In the genomic region with DNA sequence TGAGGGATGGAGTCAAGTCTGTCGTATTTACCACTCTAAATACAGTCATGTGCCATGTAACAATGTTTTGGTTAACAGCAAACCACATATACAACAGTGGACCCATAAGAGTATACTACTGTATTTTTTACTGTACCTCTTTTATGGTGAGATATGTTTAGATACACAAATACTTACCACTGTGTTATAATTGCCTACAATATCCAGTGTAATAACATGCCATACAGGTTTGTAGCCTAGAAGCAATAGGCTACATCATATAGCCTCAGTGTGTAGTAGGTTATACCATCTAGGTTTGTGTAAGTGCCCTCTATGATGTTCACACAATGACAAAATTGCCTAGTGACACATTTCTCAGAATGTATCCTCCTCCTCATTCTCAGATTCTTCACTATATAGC, we compare ENCODE assay signal across 23 cellular contexts.
"Had no signal": no experiment of that assay in that cellular context is flagged by ENCODE, and none has a peak within 500 bp of the region (broad histone marks: within the 10 kb centered on the region; RNA-seq: fewer than 3 reads in every experiment).

No MANE protein-coding gene starts in this region.

- H3K4me3 Mint-ChIP-seq: endodermal cell; naive thymus-derived CD8-positive, alpha-beta T cell; neural progenitor cell; stimulated activated memory B cell treated with anti-CD40 and anti-IgM and Interleukin-4, amounts not matched to agents 10 μg/mL and 1 μg/mL and 100 μg/mL, for 72 hours had no signal

- FAIRE-seq: endothelial cell of umbilical vein, kidney had no signal

- H3K4me1 Mint-ChIP-seq: endodermal cell, neural progenitor cell had no signal

- H3K4me3 ChIP-seq: colonic mucosa, neural progenitor cell, ovary, smooth muscle cell, testis, tibial nerve, upper lobe of right lung, vagina had no signal

- H3K27ac ChIP-seq: colonic mucosa, foreskin keratinocyte, neural progenitor cell, ovary, testis, tibial nerve, upper lobe of right lung, vagina had no signal

- H3K27me3 ChIP-seq: colonic mucosa, foreskin keratinocyte, neural progenitor cell, ovary, testis, tibial nerve, upper lobe of right lung, vagina had no signal

- ATAC-seq: naive thymus-derived CD8-positive, alpha-beta T cell; right cardiac atrium; stimulated activated memory B cell treated with anti-CD40 and anti-IgM and Interleukin-4, amounts not matched to agents 10 μg/mL and 1 μg/mL and 100 μg/mL, for 72 hours; upper lobe of right lung had no signal

- H3K36me3 Mint-ChIP-seq: neural progenitor cell had no signal

- H3K9me3 ChIP-seq: colonic mucosa, ovary, testis, tibial nerve, upper lobe of right lung, vagina had no signal

- DNase-seq: colonic mucosa; dermis blood vessel endothelial cell; endodermal cell; erythroblast; foreskin keratinocyte; kidney; mesendoderm; naive thymus-derived CD8-positive, alpha-beta T cell; nucleus accumbens; ovary; right cardiac atrium; stimulated activated CD4-positive, alpha-beta T cell treated with anti-CD3 and anti-CD28 coated beads, Interleukin-2, amount 100 ng/mL, for 48 hours; stimulated activated CD8-positive, alpha-beta memory T cell treated with anti-CD3 and anti-CD28 coated beads, Interleukin-4, amount 100 ng/mL, for 48 hours; stimulated activated naive CD8-positive, alpha-beta T cell treated with anti-CD3 and anti-CD28 coated beads, Interleukin-15, amount 100 ng/mL, for 72 hours; testis; upper lobe of right lung had no signal

- H3K27ac Mint-ChIP-seq: endodermal cell, neural progenitor cell, progenitor cell of endocrine pancreas had no signal

- H3K4me1 ChIP-seq: colonic mucosa, neural progenitor cell, testis, vagina had no signal

- H3K36me3 ChIP-seq: colonic mucosa, neural progenitor cell, ovary, tibial nerve, upper lobe of right lung, vagina had no signal

- H3K27me3 Mint-ChIP-seq: naive thymus-derived CD8-positive, alpha-beta T cell; progenitor cell of endocrine pancreas; stimulated activated memory B cell treated with anti-CD40 and anti-IgM and Interleukin-4, amounts not matched to agents 10 μg/mL and 1 μg/mL and 100 μg/mL, for 72 hours; stimulated activated naive CD8-positive, alpha-beta T cell treated with anti-CD3 and anti-CD28 coated beads, Interleukin-15, amount 100 ng/mL, for 72 hours had no signal
